Comparison of ENCODE assay signal across 15 cellular contexts in genomic region chr5:102856374-102856748, GRCh38.
DNase-seq lines count a peak whose midpoint lies in the region; ATAC-seq and TF ChIP-seq lines count a peak whose summit lies in the region.
"Had no signal": no experiment of that assay in that cellular context is flagged by ENCODE, and none has a peak within 500 bp of the region (broad histone marks: within the 10 kb centered on the region; RNA-seq: fewer than 3 reads in every experiment).

No MANE protein-coding gene starts in this region.

- intact Hi-C loops in sigmoid colon (cut with DNase I), result loop anchor here (5.0 kb wide), 1 partner anchor 94 kb away; no protein-coding TSS in a partner anchor

- H3F3A ChIP-seq in SK-N-SH (replicated peaks; ENCODE audit: insufficient read depth), result peaks cover 62% of the 10 kb centered on the region

- H3K36me3 Mint-ChIP-seq in activated T-cell treated with anti-CD3 and anti-CD28 coated beads, Interleukin-2, amount 50 U/mL, for 4 hours (ENCODE audit: insufficient read depth), result no peaks in the 10 kb centered on the region
- H3K36me3 Mint-ChIP-seq: CD8-positive, alpha-beta T cell; IgD-negative memory B cell had no signal

- peak overlapping the region; percentile 94 to 96 for H3K27ac ChIP-seq in SK-N-SH (ENCODE audit: low read depth in 2 of 2, low read length in 1 of 2)
- H3K27ac ChIP-seq in sigmoid colon, result peak overlapping the region; percentile 4 to 75 (median 67)
- H3K27ac ChIP-seq in coronary artery, result no peak overlapping the region
- H3K27ac ChIP-seq: body of pancreas had no signal

- peak overlapping the region; percentile 58; the same call in 1 of the 2 replicates for H3K9ac ChIP-seq in SK-N-SH

- H3K4me1 ChIP-seq in SK-N-SH (ENCODE audit: control insufficient read depth in 1 of 2, insufficient read depth in 2 of 2, low read depth in 1 of 2, low read length in 1 of 2) (peaks cover 4 to 39% of the 10 kb centered on the region in 2 experiments; a peak in 3 of 4 replicates), sigmoid colon (peaks cover 0 to 31% (median 16%) of the 10 kb centered on the region in 4 donors)
- H3K4me1 ChIP-seq: body of pancreas had no signal

- H3K9me3 Mint-ChIP-seq in activated T-cell treated with anti-CD3 and anti-CD28 coated beads, Interleukin-2, amount 50 U/mL, for 4 hours, result peaks cover 3% of the 10 kb centered on the region
- H3K9me3 Mint-ChIP-seq: activated T-cell treated with anti-CD3 and anti-CD28 coated beads, Interleukin-2, amount 50 U/mL, for 24 hours; CD8-positive, alpha-beta T cell had no signal

- H3K4me1 Mint-ChIP-seq in activated T-cell treated with anti-CD3 and anti-CD28 coated beads, Interleukin-2, amount 50 U/mL, for 4 hours (ENCODE audit: low read depth), result peaks cover 18% of the 10 kb centered on the region
- H3K4me1 Mint-ChIP-seq: IgD-negative memory B cell had no signal

- no peaks in the 10 kb centered on the region for H4K20me1 ChIP-seq in SK-N-SH (ENCODE audit: insufficient read depth)

- POLR2A ChIA-PET in SK-N-SH (lab: Yijun Ruan, JAX), result no interaction called here

- no peak for ATAC-seq in GM18519 (IDR thresholded peaks at IDR 0.05; ENCODE audit: low FRiP score, unreplicated experiment)
- no peak for ATAC-seq in activated T-cell treated with anti-CD3 and anti-CD28 coated beads, Interleukin-2, amount 50 U/mL, for 4 hours
- ATAC-seq: body of pancreas; CD8-positive, alpha-beta T cell; esophagus mucosa had no signal

- H3K79me2 ChIP-seq in SK-N-SH (ENCODE audit: insufficient read depth), result peaks cover 29% of the 10 kb centered on the region

- H3K27me3 Mint-ChIP-seq in activated T-cell treated with anti-CD3 and anti-CD28 coated beads, Interleukin-2, amount 50 U/mL, for 4 hours (ENCODE audit: low read depth), result no peaks in the 10 kb centered on the region
- H3K27me3 Mint-ChIP-seq: activated T-cell treated with anti-CD3 and anti-CD28 coated beads, Interleukin-2, amount 50 U/mL, for 24 hours; IgD-negative memory B cell had no signal

- no peak overlapping the region for H3K4me3 Mint-ChIP-seq in activated T-cell treated with anti-CD3 and anti-CD28 coated beads, Interleukin-2, amount 50 U/mL, for 4 hours
- H3K4me3 Mint-ChIP-seq: activated T-cell treated with anti-CD3 and anti-CD28 coated beads, Interleukin-2, amount 50 U/mL, for 24 hours; CD8-positive, alpha-beta T cell; IgD-negative memory B cell had no signal

- H3K9me3 ChIP-seq in SK-N-SH (no peaks in the 10 kb centered on the region), sigmoid colon (no peaks in the 10 kb centered on the region)
- H3K9me3 ChIP-seq: body of pancreas had no signal

- peak; percentile 55 for DNase-seq in GM03348 (ENCODE audit: low spot score)
- no peak for DNase-seq in SK-N-SH
- peak; percentile 37 for DNase-seq in fibroblast of pulmonary artery (ENCODE audit: low read depth)
- no peak for DNase-seq in sigmoid colon
- no peak for DNase-seq in coronary artery (ENCODE audit: low spot score)
- no peak for DNase-seq in activated CD4-positive, alpha-beta T cell treated with anti-CD3 and anti-CD28 coated beads for 48 hours
- no peak for DNase-seq in activated T-cell treated with anti-CD3 and anti-CD28 coated beads, Interleukin-2, amount 50 U/mL, for 4 hours
- DNase-seq: activated CD4-positive, CD25-positive, alpha-beta regulatory T cell; activated T-cell treated with anti-CD3 and anti-CD28 coated beads, Interleukin-2, amount 50 U/mL, for 24 hours; CD8-positive, alpha-beta T cell; NCI-H187 treated with DMSO at 0.1 percent for 48 hours had no signal

- H3K4me2 ChIP-seq in SK-N-SH, result peak overlapping the region; percentile 76

- H3K9me2 ChIP-seq in SK-N-SH, result no peaks in the 10 kb centered on the region

- no peak overlapping the region for H2AFZ ChIP-seq in SK-N-SH (ENCODE audit: low read depth)

- TF ChIP-seq EP300 in SK-N-SH (IDR thresholded peaks at IDR 0.05; ENCODE audit: borderline replicate concordance in 1 of 2, low read depth in 1 of 2, low read length in 1 of 2), result peak; percentile 86 to 99
- no peak for TF ChIP-seq EP300 in sigmoid colon (IDR thresholded peaks at IDR 0.05)

- no peaks in the 10 kb centered on the region for H3K36me3 ChIP-seq in SK-N-SH (replicated peaks in 1 of 2; ENCODE audit: control insufficient read depth in 1 of 2, insufficient read depth in 2 of 2, low read length in 1 of 2)
- no peaks in the 10 kb centered on the region for H3K36me3 ChIP-seq in sigmoid colon

- TF ChIP-seq RAD21 in SK-N-SH (IDR thresholded peaks at IDR 0.05; ENCODE audit: low read length), result no peak

- WGBS in SK-N-SH (ENCODE audit: low lambda C conversion rate), result 4% methylated on average over 4 of the region's 4 CpGs
- 83 to 88% methylated on average over 4 of the region's 4 CpGs for WGBS in sigmoid colon, 2 donors

- TF ChIP-seq CTCF in SK-N-SH (IDR thresholded peaks at IDR 0.05) (no peak), fibroblast of pulmonary artery (IDR thresholded peaks at IDR 0.05; ENCODE audit: low read length, missing control alignments) (no peak), sigmoid colon (IDR thresholded peaks at IDR 0.05) (no peak), coronary artery (IDR thresholded peaks at IDR 0.05) (no peak)

- no peaks in the 10 kb centered on the region for H3K27me3 ChIP-seq in SK-N-SH (ENCODE audit: insufficient read depth)
- H3K27me3 ChIP-seq in sigmoid colon, result no peaks in the 10 kb centered on the region
- H3K27me3 ChIP-seq: body of pancreas had no signal

- H3K4me3 ChIP-seq in SK-N-SH (ENCODE audit: low read depth in 2 of 2, low read length in 1 of 2) (peak overlapping the region; percentile 26 to 50; a peak in 3 of 4 replicates), fibroblast of pulmonary artery (replicated peaks; ENCODE audit: low read depth, low read length) (no peak overlapping the region), sigmoid colon (no peak overlapping the region), coronary artery (no peak overlapping the region)
- H3K4me3 ChIP-seq: body of pancreas had no signal

- CTCF ChIA-PET in SK-N-SH (lab: Yijun Ruan, JAX), result interaction anchor here (1.6 to 2.1 kb wide), 2 partner anchors 10 to 76 kb away, joined by 4 to 7 read pairs; no protein-coding TSS in a partner anchor

- TF ChIP-seq POLR2A in sigmoid colon (IDR thresholded peaks at IDR 0.05), result no peak

TF ChIP-seq in SK-N-SH, 30 proteins besides CTCF, POLR2A, EP300 and RAD21 (continues in another document):
- TF ChIP-seq MXI1 (IDR thresholded peaks at IDR 0.05; ENCODE audit: low read depth, low read length), result no peak
- TF ChIP-seq FOXJ3 (CRISPR knock-in tag; IDR thresholded peaks at IDR 0.05), result no peak
- TF ChIP-seq POLR2AphosphoS5 (IDR thresholded peaks at IDR 0.05; ENCODE audit: low read depth, low read length), result peak; percentile 91; the same call in 1 of the 2 replicates
- TF ChIP-seq TEAD4 (IDR thresholded peaks at IDR 0.05; ENCODE audit: borderline replicate concordance, insufficient read depth), result peak; percentile 97
- TF ChIP-seq JUND (IDR thresholded peaks at IDR 0.05), result peak; percentile 96
- peak; percentile 76; the same call in 1 of the 2 replicates for TF ChIP-seq MEF2A (IDR thresholded peaks at IDR 0.05; ENCODE audit: borderline replicate concordance, low read depth)
- peak; percentile 57; the same call in 1 of the 2 replicates for TF ChIP-seq RXRA (IDR thresholded peaks at IDR 0.05; ENCODE audit: borderline replicate concordance, low read depth)
- no peak for TF ChIP-seq USF2 (IDR thresholded peaks at IDR 0.05; ENCODE audit: borderline replicate concordance, low read depth, low read length)
- TF ChIP-seq SMC3 (IDR thresholded peaks at IDR 0.05; ENCODE audit: low read depth, low read length), result no peak
- peak; percentile 96 for TF ChIP-seq FOXM1 (IDR thresholded peaks at IDR 0.05; ENCODE audit: low read depth)
- TF ChIP-seq TCF12 (IDR thresholded peaks at IDR 0.05), result peak; percentile 100
- TF ChIP-seq, protein P1, sequence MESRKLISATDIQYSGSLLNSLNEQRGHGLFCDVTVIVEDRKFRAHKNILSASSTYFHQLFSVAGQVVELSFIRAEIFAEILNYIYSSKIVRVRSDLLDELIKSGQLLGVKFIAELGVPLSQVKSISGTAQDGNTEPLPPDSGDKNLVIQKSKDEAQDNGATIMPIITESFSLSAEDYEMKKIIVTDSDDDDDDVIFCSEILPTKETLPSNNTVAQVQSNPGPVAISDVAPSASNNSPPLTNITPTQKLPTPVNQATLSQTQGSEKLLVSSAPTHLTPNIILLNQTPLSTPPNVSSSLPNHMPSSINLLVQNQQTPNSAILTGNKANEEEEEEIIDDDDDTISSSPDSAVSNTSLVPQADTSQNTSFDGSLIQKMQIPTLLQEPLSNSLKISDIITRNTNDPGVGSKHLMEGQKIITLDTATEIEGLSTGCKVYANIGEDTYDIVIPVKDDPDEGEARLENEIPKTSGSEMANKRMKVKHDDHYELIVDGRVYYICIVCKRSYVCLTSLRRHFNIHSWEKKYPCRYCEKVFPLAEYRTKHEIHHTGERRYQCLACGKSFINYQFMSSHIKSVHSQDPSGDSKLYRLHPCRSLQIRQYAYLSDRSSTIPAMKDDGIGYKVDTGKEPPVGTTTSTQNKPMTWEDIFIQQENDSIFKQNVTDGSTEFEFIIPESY (IDR thresholded peaks at IDR 0.05; ENCODE audit: borderline replicate concordance, low read depth), result peak; percentile 79
- peak; percentile 73; the same call in 1 of the 2 replicates for TF ChIP-seq SIN3A (IDR thresholded peaks at IDR 0.05; ENCODE audit: borderline replicate concordance, low read depth, low read length)
- TF ChIP-seq RCOR1 (IDR thresholded peaks at IDR 0.05; ENCODE audit: low read length), result no peak
- peak; percentile 90 for TF ChIP-seq FOSL2 (IDR thresholded peaks at IDR 0.05; ENCODE audit: borderline replicate concordance, low read depth)
- no peak for TF ChIP-seq RFX5 (IDR thresholded peaks at IDR 0.05; ENCODE audit: low read length)
- 0 out of 2 replicates have a peak, but pooled peaks have one; percentile 22 for TF ChIP-seq ELF1 (IDR thresholded peaks at IDR 0.05)
- TF ChIP-seq EZH2phosphoT487 (IDR thresholded peaks at IDR 0.05; ENCODE audit: borderline replicate concordance, low read depth), result no peak
- TF ChIP-seq GATA2 (CRISPR knock-in tag; IDR thresholded peaks at IDR 0.05), result no peak
- no peak for TF ChIP-seq CHD2 (IDR thresholded peaks at IDR 0.05; ENCODE audit: low read length, partially characterized antibody)

Comparison
In these comparisons a context has a peak if more than half of its experiments do, and no peak if none do; other contexts are left out.
1. DNase-seq: peak in GM03348 (single experiment) and fibroblast of pulmonary artery (single experiment); none in SK-N-SH (single experiment), sigmoid colon (single experiment), coronary artery (single experiment), activated CD4-positive, alpha-beta T cell treated with anti-CD3 and anti-CD28 coated beads for 48 hours (single experiment) and activated T-cell treated with anti-CD3 and anti-CD28 coated beads, Interleukin-2, amount 50 U/mL, for 4 hours (single experiment).
2. H3K27ac ChIP-seq: peak in SK-N-SH (2 of 2) and sigmoid colon (4 of 4); none in coronary artery (0 of 2).
3. H3K4me3 ChIP-seq: peak in SK-N-SH (2 of 2); none in fibroblast of pulmonary artery (single experiment), sigmoid colon (0 of 4) and coronary artery (single experiment).